In the genomic region with DNA sequence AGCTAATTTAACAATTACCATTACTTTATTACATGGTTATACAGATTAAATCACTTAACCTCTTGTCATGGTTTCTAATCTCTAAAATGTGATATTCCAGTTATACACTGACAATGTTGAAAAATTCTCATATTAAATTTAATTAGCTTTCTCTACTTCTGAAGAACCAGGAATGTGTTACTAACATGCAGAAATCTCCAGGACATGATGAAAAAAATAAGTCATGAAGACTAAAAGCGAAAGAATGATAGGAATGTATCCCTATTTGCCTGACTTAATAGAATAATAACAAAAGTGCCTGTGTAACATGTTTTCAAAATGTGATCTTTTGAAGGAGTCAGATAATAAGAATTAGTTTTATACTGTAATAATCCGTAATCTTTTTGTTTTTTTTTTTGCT, we compare ENCODE assay signal across 17 cellular contexts.
DNase-seq lines count a peak whose midpoint lies in the region; ATAC-seq and TF ChIP-seq lines count a peak whose summit lies in the region.
"Had no signal": no experiment of that assay in that cellular context is flagged by ENCODE, and none has a peak within 500 bp of the region (broad histone marks: within the 10 kb centered on the region; RNA-seq: fewer than 3 reads in every experiment).

No MANE protein-coding gene starts in this region.

- CTCF ChIA-PET in HEK293T (lab: Yijun Ruan, JAX): no interaction called here

- H3K4me3 Mint-ChIP-seq in GM23338: no peak overlapping the region

- TF ChIP-seq CTCF in GM23338 (conservative IDR thresholded peaks at IDR 0.05; ENCODE audit: low read depth in 2 of 2) (no peak), GM20000 (IDR thresholded peaks at IDR 0.05; ENCODE audit: extremely low read depth, missing control alignments) (no peak)

- H3K9ac ChIP-seq in SK-N-MC (ENCODE audit: insufficient read length) (peak overlapping the region; percentile 37), skeletal muscle satellite cell (ENCODE audit: low read depth, low read length) (peak overlapping the region; percentile 57)

- no peak overlapping the region for H2AFZ ChIP-seq in GM23338

- H3K27ac Mint-ChIP-seq in GM23338: peak overlapping the region; percentile 68; the same call in 1 of the 2 replicates

- H3K4me2 ChIP-seq in GM23338 (no peak overlapping the region), skeletal muscle satellite cell (ENCODE audit: low read length) (peak overlapping the region; percentile 33)

- H3K9me3 Mint-ChIP-seq in GM23338: no peaks in the 10 kb centered on the region

- POLR2A ChIA-PET in HEK293T (lab: Yijun Ruan, JAX): no interaction called here

- H3K36me3 Mint-ChIP-seq in GM23338 (ENCODE audit: low read depth): no peaks in the 10 kb centered on the region

- H3K27ac ChIP-seq in GM23338 (ENCODE audit: low read depth): no peak overlapping the region
- H3K27ac ChIP-seq in SK-N-MC: peak overlapping the region; percentile 94
- H3K27ac ChIP-seq: epithelial cell of prostate, spleen had no signal

- H3K4me1 ChIP-seq in GM23338 (ENCODE audit: insufficient read depth) (no peaks in the 10 kb centered on the region), skeletal muscle satellite cell (ENCODE audit: control insufficient read depth, insufficient read depth, low read length) (peaks cover 29% of the 10 kb centered on the region)
- H3K4me1 ChIP-seq: spleen had no signal

- H3K9me3 ChIP-seq in SK-N-MC (ENCODE audit: low read depth, low read length) (peaks cover 8% of the 10 kb centered on the region; the same call in 1 of the 2 replicates), skeletal muscle satellite cell (replicated peaks; ENCODE audit: low read length) (no peaks in the 10 kb centered on the region)
- H3K9me3 ChIP-seq: HAP-1 had no signal

- H3F3A ChIP-seq in GM23338 (replicated peaks; ENCODE audit: low read depth): no peaks in the 10 kb centered on the region

- peaks cover 6% of the 10 kb centered on the region; the same call in 2 of the 3 replicates for H3K4me1 Mint-ChIP-seq in GM23338

- H3K36me3 ChIP-seq in GM23338 (ENCODE audit: insufficient read depth) (no peaks in the 10 kb centered on the region), SK-N-MC (ENCODE audit: insufficient read depth, low read length) (no peaks in the 10 kb centered on the region), skeletal muscle satellite cell (ENCODE audit: insufficient read depth, low read length) (no peaks in the 10 kb centered on the region)
- H3K36me3 ChIP-seq: HAP-1, spleen had no signal

- no peaks in the 10 kb centered on the region for H3K9me2 ChIP-seq in GM23338 (ENCODE audit: insufficient read depth)

- H3K79me2 ChIP-seq in GM23338 (replicated peaks; ENCODE audit: insufficient read depth): no peaks in the 10 kb centered on the region

- DNase-seq in GM23338 (ENCODE audit: low spot score): peak; percentile 8
- DNase-seq in SK-N-MC (ENCODE audit: low read depth, low spot score): peak; percentile 50
- peak; percentile 36 for DNase-seq in fibroblast of the conjunctiva (ENCODE audit: low read depth)
- DNase-seq in GM20000 (ENCODE audit: low spot score): no peak
- DNase-seq in activated CD8-positive, alpha-beta memory T cell treated with anti-CD3 and anti-CD28 coated beads, Interleukin-2, amount 50 U/mL, for 48 hours: no peak
- no peak for DNase-seq in HEK293T (ENCODE audit: extremely low spot score)
- no peak for DNase-seq in NCI-H187 treated with DMSO at 0.1 percent for 48 hours (lab: John Stamatoyannopoulos, UW)
- DNase-seq: activated CD8-positive, alpha-beta memory T cell treated with anti-CD3 and anti-CD28 coated beads for 24 hours; activated naive CD4-positive, alpha-beta T cell; caudate nucleus; NCI-H1930; NCI-H774; spleen had no signal

- H3K27me3 ChIP-seq in GM23338 (ENCODE audit: insufficient read depth) (no peaks in the 10 kb centered on the region), skeletal muscle satellite cell (ENCODE audit: control insufficient read depth, insufficient read depth, low read length) (no peaks in the 10 kb centered on the region)
- H3K27me3 ChIP-seq: spleen had no signal

- H3K4me3 ChIP-seq in GM23338: no peak overlapping the region
- H3K4me3 ChIP-seq in SK-N-MC: peak overlapping the region; percentile 39
- no peak overlapping the region for H3K4me3 ChIP-seq in skeletal muscle satellite cell (ENCODE audit: low read length)
- H3K4me3 ChIP-seq: HAP-1, lung, spleen had no signal

- H4K20me1 ChIP-seq in GM23338 (replicated peaks; ENCODE audit: insufficient read depth): no peaks in the 10 kb centered on the region

- no peaks in the 10 kb centered on the region for H3K27me3 Mint-ChIP-seq in GM23338 (ENCODE audit: insufficient read depth, low read depth, poor library complexity)

- ATAC-seq in GM23338: no peak

TF ChIP-seq in GM23338, 12 proteins besides CTCF, POLR2A, EP300 and RAD21 (continues in another document):
- TF ChIP-seq EZH2phosphoT487 (IDR thresholded peaks at IDR 0.05; ENCODE audit: unreplicated experiment) (no peak), EZH2 (IDR thresholded peaks at IDR 0.05; ENCODE audit: low read depth, unreplicated experiment) (no peak), NANOG (IDR thresholded peaks at IDR 0.05; ENCODE audit: borderline replicate concordance) (no peak), ZNF331 (CRISPR knock-in tag; IDR thresholded peaks at IDR 0.05; ENCODE audit: low read depth) (no peak), ZNF114 (CRISPR knock-in tag; IDR thresholded peaks at IDR 0.05) (no peak)
- TF ChIP-seq, protein P1, sequence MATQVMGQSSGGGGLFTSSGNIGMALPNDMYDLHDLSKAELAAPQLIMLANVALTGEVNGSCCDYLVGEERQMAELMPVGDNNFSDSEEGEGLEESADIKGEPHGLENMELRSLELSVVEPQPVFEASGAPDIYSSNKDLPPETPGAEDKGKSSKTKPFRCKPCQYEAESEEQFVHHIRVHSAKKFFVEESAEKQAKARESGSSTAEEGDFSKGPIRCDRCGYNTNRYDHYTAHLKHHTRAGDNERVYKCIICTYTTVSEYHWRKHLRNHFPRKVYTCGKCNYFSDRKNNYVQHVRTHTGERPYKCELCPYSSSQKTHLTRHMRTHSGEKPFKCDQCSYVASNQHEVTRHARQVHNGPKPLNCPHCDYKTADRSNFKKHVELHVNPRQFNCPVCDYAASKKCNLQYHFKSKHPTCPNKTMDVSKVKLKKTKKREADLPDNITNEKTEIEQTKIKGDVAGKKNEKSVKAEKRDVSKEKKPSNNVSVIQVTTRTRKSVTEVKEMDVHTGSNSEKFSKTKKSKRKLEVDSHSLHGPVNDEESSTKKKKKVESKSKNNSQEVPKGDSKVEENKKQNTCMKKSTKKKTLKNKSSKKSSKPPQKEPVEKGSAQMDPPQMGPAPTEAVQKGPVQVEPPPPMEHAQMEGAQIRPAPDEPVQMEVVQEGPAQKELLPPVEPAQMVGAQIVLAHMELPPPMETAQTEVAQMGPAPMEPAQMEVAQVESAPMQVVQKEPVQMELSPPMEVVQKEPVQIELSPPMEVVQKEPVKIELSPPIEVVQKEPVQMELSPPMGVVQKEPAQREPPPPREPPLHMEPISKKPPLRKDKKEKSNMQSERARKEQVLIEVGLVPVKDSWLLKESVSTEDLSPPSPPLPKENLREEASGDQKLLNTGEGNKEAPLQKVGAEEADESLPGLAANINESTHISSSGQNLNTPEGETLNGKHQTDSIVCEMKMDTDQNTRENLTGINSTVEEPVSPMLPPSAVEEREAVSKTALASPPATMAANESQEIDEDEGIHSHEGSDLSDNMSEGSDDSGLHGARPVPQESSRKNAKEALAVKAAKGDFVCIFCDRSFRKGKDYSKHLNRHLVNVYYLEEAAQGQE (IDR thresholded peaks at IDR 0.05; ENCODE audit: unreplicated experiment): no peak

TF ChIP-seq in HEK293T, 16 proteins besides CTCF, POLR2A, EP300 and RAD21:
- TF ChIP-seq FOXM1 (IDR thresholded peaks at IDR 0.05; ENCODE audit: borderline replicate concordance) (no peak), BHLHE40 (IDR thresholded peaks at IDR 0.05; ENCODE audit: borderline replicate concordance) (no peak)

Comparison
In these comparisons a context has a peak if more than half of its experiments do, and no peak if none do; other contexts are left out.
1. DNase-seq: peak in GM23338 (single experiment), SK-N-MC (single experiment) and fibroblast of the conjunctiva (single experiment); none in GM20000 (single experiment), activated CD8-positive, alpha-beta memory T cell treated with anti-CD3 and anti-CD28 coated beads, Interleukin-2, amount 50 U/mL, for 48 hours (single experiment), HEK293T (single experiment) and NCI-H187 treated with DMSO at 0.1 percent for 48 hours (single experiment).